25 cellular contexts compared by ENCODE assay signal in the genomic region with DNA sequence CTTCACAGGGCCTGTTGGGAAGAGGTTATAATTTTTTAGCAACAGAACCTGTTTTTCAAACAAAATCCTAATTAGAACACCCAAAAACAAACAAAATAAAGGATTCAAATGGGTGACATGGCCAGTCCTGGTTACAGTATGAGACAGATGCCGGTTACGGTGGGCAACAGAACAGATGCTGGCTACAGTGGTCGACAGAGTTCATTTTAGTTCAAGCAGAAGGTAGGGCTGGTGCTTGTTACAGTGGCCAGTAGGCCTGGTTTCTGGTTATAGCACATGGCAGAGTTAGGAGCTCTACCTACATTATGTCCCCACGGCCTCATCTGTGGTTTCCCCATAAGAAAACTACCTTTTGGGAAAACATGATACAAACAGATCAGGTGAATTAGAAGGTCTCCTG.
"Had no signal": no experiment of that assay in that cellular context is flagged by ENCODE, and none has a peak within 500 bp of the region (broad histone marks: within the 10 kb centered on the region; RNA-seq: fewer than 3 reads in every experiment).

No MANE protein-coding gene starts in this region.

- H3K4me1 ChIP-seq: lower lobe of right lung, pancreas, prostate gland, right lobe of liver, suprapubic skin, tibial artery, upper lobe of right lung had no signal

- ATAC-seq: left lobe of liver; lower lobe of right lung; naive thymus-derived CD4-positive, alpha-beta T cell; natural killer cell treated with Interleukin-12 subunit alpha and Interleukin-12 subunit beta and Interleukin-15 and Interleukin-18, amount 100 ng/mL, for 72 hours; pancreas; right lobe of liver; stimulated activated effector memory CD8-positive, alpha-beta T cell treated with anti-CD3 and anti-CD28 coated beads, Interleukin-12 subunit alpha, Interleukin-12 subunit beta, amount 100 ng/mL, for 72 hours; upper lobe of right lung had no signal

- H3K4me3 ChIP-seq: heart right ventricle, hepatocyte, lower lobe of right lung, pancreas, prostate gland, right lobe of liver, smooth muscle cell, suprapubic skin, thoracic aorta, tibial artery, upper lobe of right lung had no signal

- DNase-seq: heart right ventricle; islet precursor cell; lower lobe of right lung; mammary epithelial cell; mesenchymal stem cell; naive thymus-derived CD4-positive, alpha-beta T cell; nucleus accumbens; pancreas; posterior cingulate gyrus; retina; right lobe of liver; stimulated activated CD4-positive, alpha-beta T cell treated with anti-CD3 and anti-CD28 coated beads, Interleukin-2, amount 100 ng/mL, for 24 hours; stimulated activated CD4-positive, alpha-beta T cell treated with anti-CD3 and anti-CD28 coated beads, Interleukin-4, amount 100 ng/mL, for 24 hours; stimulated activated naive CD4-positive, alpha-beta T cell; tibial artery; trophoblast cell; upper lobe of right lung had no signal

- H3K36me3 ChIP-seq: lower lobe of right lung, pancreas, prostate gland, right lobe of liver, suprapubic skin, thoracic aorta, tibial artery, upper lobe of right lung had no signal

- H3K27ac ChIP-seq: hepatocyte, lower lobe of right lung, pancreas, prostate gland, right lobe of liver, suprapubic skin, thoracic aorta, tibial artery, upper lobe of right lung had no signal

- H3K9me3 ChIP-seq: heart right ventricle, lower lobe of right lung, pancreas, prostate gland, right lobe of liver, suprapubic skin, thoracic aorta, tibial artery, upper lobe of right lung had no signal

- H3K27me3 ChIP-seq: heart right ventricle, hepatocyte, pancreas, right lobe of liver, suprapubic skin, tibial artery, upper lobe of right lung had no signal
